In the genomic region with DNA sequence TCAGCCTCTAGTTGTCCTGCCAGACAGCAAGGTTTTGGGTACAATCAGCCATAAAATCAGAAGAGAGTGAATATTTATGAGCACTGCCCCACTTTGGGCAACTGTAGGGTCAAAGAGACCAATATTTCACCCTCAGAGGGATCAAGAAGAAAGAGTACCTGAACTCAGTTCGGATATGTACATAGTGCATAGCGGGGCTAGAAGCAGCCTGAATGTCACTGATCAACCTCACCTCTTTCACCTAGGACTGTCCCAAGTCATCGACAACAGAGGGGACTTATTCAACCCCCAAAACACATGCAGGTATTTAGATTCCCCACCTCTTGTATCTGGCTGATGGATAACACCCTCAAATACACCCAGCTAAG, we compare ENCODE assay signal across 10 cellular contexts.
A peak's percentile ranks its signal among the peaks of the same experiment; 100 is the strongest.
DNase-seq lines count a peak whose midpoint lies in the region; ATAC-seq, FAIRE-seq and TF ChIP-seq lines count a peak whose summit lies in the region.
"Had no signal": no experiment of that assay in that cellular context is flagged by ENCODE, and none has a peak within 500 bp of the region (broad histone marks: within the 10 kb centered on the region; RNA-seq: fewer than 3 reads in every experiment).

No MANE protein-coding gene starts in this region.

- TF ChIP-seq RAD21 in A549 (conservative IDR thresholded peaks at IDR 0.05 in 1 of 2, IDR thresholded peaks at IDR 0.05 in 1 of 2) (no peak), GM12878 (IDR thresholded peaks at IDR 0.05; ENCODE audit: insufficient read depth, low read depth, low read length) (no peak)

- 84% methylated on average over 3 of the region's 3 CpGs for WGBS in A549 (ENCODE audit: missing lambda C conversion rate)
- WGBS in GM12878 (ENCODE audit: insufficient coverage, insufficient replicate concordance, low lambda C conversion rate, missing lambda C conversion rate), result 32% methylated on average over 3 of the region's 3 CpGs

- H3K79me2 ChIP-seq in GM12878 (ENCODE audit: control insufficient read depth, insufficient read depth, low read length) (no peaks in the 10 kb centered on the region), PC-9 (ENCODE audit: low read depth) (no peaks in the 10 kb centered on the region)

- H3F3A ChIP-seq in PC-9 (ENCODE audit: insufficient read depth, low read depth), result no peaks in the 10 kb centered on the region

- no peak overlapping the region for H3K9ac ChIP-seq in GM12878 (ENCODE audit: control insufficient read depth, insufficient read depth, low read length)
- H3K9ac ChIP-seq: BLaER1 had no signal

- H3K9me3 ChIP-seq in A549 (peaks cover 7% of the 10 kb centered on the region; the same call in 1 of the 3 replicates), GM12878 (replicated peaks; ENCODE audit: control insufficient read depth, insufficient read depth, low read length) (peaks cover 10% of the 10 kb centered on the region), left lung (peaks cover 0 to 9% of the 10 kb centered on the region in 2 donors), PC-9 (ENCODE audit: insufficient read depth, low read depth) (no peaks in the 10 kb centered on the region)

- H3K4me2 ChIP-seq in A549 (no peak overlapping the region), GM12878 (ENCODE audit: control insufficient read depth, insufficient read depth) (peak overlapping the region; percentile 62; the same call in 1 of the 2 replicates), PC-9 (no peak overlapping the region)
- H3K4me2 ChIP-seq: BLaER1 had no signal

- TF ChIP-seq EP300 in A549 (IDR thresholded peaks at IDR 0.05) (no peak), GM12878 (IDR thresholded peaks at IDR 0.05; ENCODE audit: borderline replicate concordance in 1 of 2, control insufficient read depth in 1 of 2, low read depth in 2 of 2, low read length in 2 of 2) (no peak)

- in situ Hi-C loops in GM12878 (cut with MboI), result no loop called here

- ATAC-seq in A549, result no peak
- ATAC-seq in GM18909 (IDR thresholded peaks at IDR 0.05; ENCODE audit: poor library complexity, unreplicated experiment), result peak; percentile 19
- ATAC-seq in HG03159 (IDR thresholded peaks at IDR 0.05; ENCODE audit: unreplicated experiment), result peak; percentile 22
- ATAC-seq in GM12878, result peak; percentile 49
- no peak for ATAC-seq in HG03442 (IDR thresholded peaks at IDR 0.05; ENCODE audit: unreplicated experiment)
- no peak for ATAC-seq in left lung

- H2AFZ ChIP-seq in GM12878 (ENCODE audit: control insufficient read depth, low read depth, low read length) (no peak overlapping the region), PC-9 (no peak overlapping the region)

- DNase-seq in A549 (ENCODE audit: low read depth in 1 of 2, low spot score in 1 of 2) (no peak), GM12878 (ENCODE audit: low read depth, low spot score) (no peak), NCI-H510A (lab: John Stamatoyannopoulos, UW) (no peak), left lung (no peak), PC-9 (no peak)

- TF ChIP-seq CTCF in A549 (IDR thresholded peaks at IDR 0.05) (no peak), GM12878 (IDR thresholded peaks at IDR 0.05 in 2 of 3, conservative IDR thresholded peaks at IDR 0.05 in 1 of 3; ENCODE audit: control insufficient read depth in 2 of 3, extremely low read depth in 1 of 3, insufficient read depth in 1 of 3, low read depth in 3 of 3, low read length in 3 of 3) (no peak), left lung (IDR thresholded peaks at IDR 0.05) (no peak), PC-9 (conservative IDR thresholded peaks at IDR 0.05) (no peak)

- no TSS peak for BruUV-seq in GM12878 (replicated peaks; lab: Mats Ljungman, UMichigan)
- no TSS peak for BruUV-seq in PC-9 (replicated peaks; lab: Mats Ljungman, UMichigan)

- peaks cover 10% of the 10 kb centered on the region; the same call in 1 of the 3 replicates for H3K4me1 ChIP-seq in A549
- peaks cover 18% of the 10 kb centered on the region for H3K4me1 ChIP-seq in GM12878 (ENCODE audit: control insufficient read depth, insufficient read depth, low read length)
- H3K4me1 ChIP-seq in left lung, result no peaks in the 10 kb centered on the region
- H3K4me1 ChIP-seq in PC-9 (replicated peaks; ENCODE audit: insufficient read depth), result no peaks in the 10 kb centered on the region
- H3K4me1 ChIP-seq: BLaER1 had no signal

- POLR2A ChIA-PET in A549 (lab: Yijun Ruan, JAX), result no interaction called here
- POLR2A ChIA-PET in GM12878 (lab: Charles Lee), result no interaction called here
- POLR2A ChIA-PET in PC-9 (lab: Charles Lee; ENCODE audit: unreplicated experiment), result no interaction called here

- H3K4me3 ChIP-seq in A549, result no peak overlapping the region
- H3K4me3 ChIP-seq in GM12878, result no peak overlapping the region
- no peak overlapping the region for H3K4me3 ChIP-seq in left lung
- H3K4me3 ChIP-seq in PC-9, result no peak overlapping the region
- H3K4me3 ChIP-seq: BLaER1 had no signal

- H3K9me2 ChIP-seq in PC-9 (ENCODE audit: insufficient read depth), result no peaks in the 10 kb centered on the region

- TF ChIP-seq POLR2A in A549 (IDR thresholded peaks at IDR 0.05; ENCODE audit: low read length) (no peak), GM12878 (IDR thresholded peaks at IDR 0.05; ENCODE audit: low read depth, low read length) (no peak)

- H3K36me3 ChIP-seq in GM12878 (ENCODE audit: control insufficient read depth in 2 of 2, insufficient read depth in 2 of 2, low read length in 1 of 2) (no peaks in the 10 kb centered on the region), left lung (no peaks in the 10 kb centered on the region), PC-9 (ENCODE audit: low read depth) (no peaks in the 10 kb centered on the region)
- H3K36me3 ChIP-seq: BLaER1 had no signal

- SMC1A ChIA-PET in GM12878 (lab: Charles Lee; ENCODE audit: uncharacterized antibody, unreplicated experiment), result interaction anchor here (1.0 kb wide), 1 partner anchor 8 kb away, joined by 3 read pairs; no protein-coding TSS in a partner anchor

- CTCF ChIA-PET in A549 (lab: Yijun Ruan, JAX) (no interaction called here), GM12878 (lab: Yijun Ruan, JAX) (interaction anchor here (1.1 kb wide), 1 partner anchor 718 kb away, joined by 3 read pairs; no protein-coding TSS in a partner anchor), PC-9 (lab: Charles Lee) (interaction anchor here (0.6 kb wide), 1 partner anchor 59 kb away, joined by 3 read pairs; no protein-coding TSS in a partner anchor)

- H3K27ac ChIP-seq in A549, result peak overlapping the region; percentile 15 to 72; a peak in 4 of 6 replicates
- no peak overlapping the region for H3K27ac ChIP-seq in GM12878 (ENCODE audit: control insufficient read depth, insufficient read depth)
- H3K27ac ChIP-seq in left lung, result no peak overlapping the region
- no peak overlapping the region for H3K27ac ChIP-seq in PC-9
- H3K27ac ChIP-seq: BLaER1 had no signal

- intact Hi-C loops in GM12878 (cut with micrococcal nuclease; ENCODE audit: unreplicated experiment) (loop anchor here (10.0 kb wide), 1 partner anchor 78 kb away; no protein-coding TSS in a partner anchor), left lung (cut with DNase I) (no loop called here), PC-9 (cut with micrococcal nuclease; ENCODE audit: unreplicated experiment) (no loop called here)

- H4K20me1 ChIP-seq in GM12878 (ENCODE audit: control insufficient read depth, insufficient read depth) (no peaks in the 10 kb centered on the region), PC-9 (ENCODE audit: insufficient read depth) (no peaks in the 10 kb centered on the region)
- H4K20me1 ChIP-seq: BLaER1 had no signal

- FAIRE-seq in A549 (lab: Jason Lieb, UNC), result no peak
- FAIRE-seq in GM12878 (lab: Jason Lieb, UNC), result no peak
- FAIRE-seq: endometrium had no signal

- peaks cover 7% of the 10 kb centered on the region in 2 experiments for H3K27me3 ChIP-seq in GM12878 (replicated peaks in 1 of 2; ENCODE audit: control insufficient read depth in 2 of 2, insufficient read depth in 2 of 2, low read length in 1 of 2)
- no peaks in the 10 kb centered on the region for H3K27me3 ChIP-seq in left lung
- H3K27me3 ChIP-seq in PC-9 (ENCODE audit: insufficient read depth, low read depth), result no peaks in the 10 kb centered on the region
- H3K27me3 ChIP-seq: BLaER1 had no signal

- RAD21 ChIA-PET in GM12878 (lab: Charles Lee; ENCODE audit: unreplicated experiment), result no interaction called here

TF ChIP-seq in A549, 52 proteins besides CTCF, POLR2A, EP300 and RAD21 (continues in another document):
- no peak for TF ChIP-seq EHMT2 (IDR thresholded peaks at IDR 0.05; ENCODE audit: low read depth)
- no peak for TF ChIP-seq POLR2AphosphoS2 (conservative IDR thresholded peaks at IDR 0.05; ENCODE audit: low read length)
- TF ChIP-seq PBX3 (IDR thresholded peaks at IDR 0.05), result no peak

TF ChIP-seq in GM12878, 131 proteins besides CTCF, POLR2A, EP300 and RAD21:
- TF ChIP-seq ZNF217 (IDR thresholded peaks at IDR 0.05) (0 out of 2 replicates have a peak, but pooled peaks have one; percentile 13), CBX3 (IDR thresholded peaks at IDR 0.05; ENCODE audit: borderline replicate concordance, low read depth) (no peak)

Comparison
In these comparisons a context has a peak if more than half of its experiments do, and no peak if none do; other contexts are left out.
1. ATAC-seq: peak in GM18909 (single experiment), HG03159 (single experiment) and GM12878 (single experiment); none in A549 (0 of 2), HG03442 (single experiment) and left lung (single experiment).
2. H3K27ac ChIP-seq: peak in A549 (2 of 2); none in GM12878 (single experiment), left lung (0 of 2) and PC-9 (single experiment).